16 cellular contexts compared by ENCODE assay signal in genomic region chr1:115257596-115257995, GRCh38.
DNase-seq lines count a peak whose midpoint lies in the region; ATAC-seq, FAIRE-seq and TF ChIP-seq lines count a peak whose summit lies in the region.
"Had no signal": no experiment of that assay in that cellular context is flagged by ENCODE, and none has a peak within 500 bp of the region (broad histone marks: within the 10 kb centered on the region; RNA-seq: fewer than 3 reads in every experiment).

No MANE protein-coding gene starts in this region.

- H3K27me3 ChIP-seq in GM23248 (replicated peaks; ENCODE audit: insufficient read depth), result no peaks in the 10 kb centered on the region
- no peaks in the 10 kb centered on the region for H3K27me3 ChIP-seq in keratinocyte (ENCODE audit: control insufficient read depth, extremely low read depth, insufficient read depth, low read length)

- H2AFZ ChIP-seq in GM23248 (no peak overlapping the region), keratinocyte (ENCODE audit: control insufficient read depth, low read length) (no peak overlapping the region)

- TF ChIP-seq CTCF in chondrocyte (IDR thresholded peaks at IDR 0.05) (no peak), keratinocyte (optimal IDR thresholded peaks at IDR 0.05 in 1 of 3, IDR thresholded peaks at IDR 0.05 in 1 of 3, conservative IDR thresholded peaks at IDR 0.05 in 1 of 3; ENCODE audit: extremely low read depth in 1 of 3, insufficient read depth in 2 of 3, low read length in 3 of 3) (no peak)

- H3K4me1 ChIP-seq in GM23248 (ENCODE audit: insufficient read depth) (peaks cover 17% of the 10 kb centered on the region), keratinocyte (ENCODE audit: control insufficient read depth, extremely low read depth, insufficient read depth, low read length) (no peaks in the 10 kb centered on the region)

- H3K27me3 Mint-ChIP-seq in chondrocyte (ENCODE audit: low read depth), result no peaks in the 10 kb centered on the region
- peaks cover 7 to 19% of the 10 kb centered on the region in 2 donors for H3K27me3 Mint-ChIP-seq in natural killer cell treated with Interleukin-12 subunit alpha and Interleukin-12 subunit beta and Interleukin-15 and Interleukin-18, amount 100 ng/mL, for 72 hours

- H3K9ac ChIP-seq in GM23248 (0 out of 2 replicates have a peak overlapping the region, but pooled peaks have one; percentile 7), keratinocyte (ENCODE audit: control insufficient read depth, extremely low read depth, insufficient read depth, low read length) (no peak overlapping the region)

- dilution Hi-C loops in keratinocyte (cut with MboI; ENCODE audit: extremely low pct_ligation_motif_present, low sequenced_read_pairs), result no loop called here

- H3K4me3 Mint-ChIP-seq in chondrocyte (ENCODE audit: unreplicated experiment), result no peak overlapping the region
- H3K4me3 Mint-ChIP-seq in natural killer cell treated with Interleukin-12 subunit alpha and Interleukin-12 subunit beta and Interleukin-15 and Interleukin-18, amount 100 ng/mL, for 72 hours, result no peak overlapping the region
- H3K4me3 Mint-ChIP-seq: B cell; CD4-positive, alpha-beta T cell had no signal

- H3K79me2 ChIP-seq in GM23248 (ENCODE audit: insufficient read depth) (no peaks in the 10 kb centered on the region; the same call in 1 of the 2 replicates), keratinocyte (ENCODE audit: control insufficient read depth, insufficient read depth, low read length) (no peaks in the 10 kb centered on the region)

- no peak overlapping the region for H3K4me3 ChIP-seq in GM23248
- no peak overlapping the region for H3K4me3 ChIP-seq in keratinocyte (ENCODE audit: control insufficient read depth in 2 of 3, extremely low read depth in 1 of 3, insufficient read depth in 2 of 3, low read depth in 1 of 3, low read length in 3 of 3)
- H3K4me3 ChIP-seq: K562 had no signal

- DNase-seq in GM23248, result no peak
- no peak for DNase-seq in chondrocyte (ENCODE audit: low spot score)
- no peak for DNase-seq in keratinocyte (ENCODE audit: low read depth, low spot score)
- DNase-seq in EL, result no peak
- no peak for DNase-seq in activated effector memory CD4-positive, alpha-beta T cell treated with Interleukin-2 at 50 U/mL for 16 hours
- DNase-seq in natural killer cell treated with Interleukin-12 subunit alpha and Interleukin-12 subunit beta and Interleukin-15 and Interleukin-18, amount 100 ng/mL, for 72 hours (ENCODE audit: low spot score), result no peak
- DNase-seq: C1 segment of cervical spinal cord; Calu3; CD4-positive, alpha-beta T cell; DMS 273 treated with DMSO at 0.1 percent for 48 hours; DMS79; GF-D8 had no signal

- peak overlapping the region; percentile 10 for H3K27ac Mint-ChIP-seq in chondrocyte (ENCODE audit: unreplicated experiment)
- no peak overlapping the region for H3K27ac Mint-ChIP-seq in natural killer cell treated with Interleukin-12 subunit alpha and Interleukin-12 subunit beta and Interleukin-15 and Interleukin-18, amount 100 ng/mL, for 72 hours
- H3K27ac Mint-ChIP-seq: B cell; CD4-positive, alpha-beta T cell had no signal

- H4K20me1 ChIP-seq in GM23248 (ENCODE audit: insufficient read depth) (no peaks in the 10 kb centered on the region), keratinocyte (ENCODE audit: control insufficient read depth, extremely low read depth, insufficient read depth, low read length) (no peaks in the 10 kb centered on the region)

- no peak for FAIRE-seq in keratinocyte (lab: Jason Lieb, UNC)
- FAIRE-seq: K562 had no signal

- peaks cover 6% of the 10 kb centered on the region for H3K36me3 Mint-ChIP-seq in chondrocyte (ENCODE audit: low read depth)
- H3K36me3 Mint-ChIP-seq in natural killer cell treated with Interleukin-12 subunit alpha and Interleukin-12 subunit beta and Interleukin-15 and Interleukin-18, amount 100 ng/mL, for 72 hours, result peaks cover 8% of the 10 kb centered on the region

- H3K27ac ChIP-seq in GM23248 (peak overlapping the region; percentile 65), keratinocyte (ENCODE audit: control insufficient read depth, insufficient read depth, low read length) (peak overlapping the region; percentile 10)
- H3K27ac ChIP-seq: HL-60 had no signal

- H3K36me3 ChIP-seq in GM23248 (ENCODE audit: low read depth), result no peaks in the 10 kb centered on the region
- no peaks in the 10 kb centered on the region for H3K36me3 ChIP-seq in keratinocyte (ENCODE audit: control insufficient read depth in 2 of 2, extremely low read depth in 1 of 2, insufficient read depth in 2 of 2, low read length in 2 of 2)

- H3F3A ChIP-seq in GM23248 (ENCODE audit: insufficient read depth), result peaks cover 34% of the 10 kb centered on the region

- in situ Hi-C loops in GM23248 (cut with MboI), result no loop called here

- H3K4me2 ChIP-seq in GM23248 (ENCODE audit: unreplicated experiment), result no peak overlapping the region
- H3K4me2 ChIP-seq in keratinocyte (ENCODE audit: control insufficient read depth, extremely low read depth, insufficient read depth, low read depth, low read length), result no peak overlapping the region

- H3K9me1 ChIP-seq in keratinocyte (ENCODE audit: control insufficient read depth, extremely low read depth, insufficient read depth, low read length), result no peaks in the 10 kb centered on the region

- peaks cover 15% of the 10 kb centered on the region for H3K9me3 Mint-ChIP-seq in chondrocyte (ENCODE audit: low read depth)
- H3K9me3 Mint-ChIP-seq in natural killer cell treated with Interleukin-12 subunit alpha and Interleukin-12 subunit beta and Interleukin-15 and Interleukin-18, amount 100 ng/mL, for 72 hours, result peaks cover 3% of the 10 kb centered on the region

- H3K9me3 ChIP-seq in GM23248 (ENCODE audit: low read depth) (no peaks in the 10 kb centered on the region), keratinocyte (ENCODE audit: control insufficient read depth, low read depth, low read length) (peaks cover 15% of the 10 kb centered on the region)

- no peak for ATAC-seq in natural killer cell treated with Interleukin-12 subunit alpha and Interleukin-12 subunit beta and Interleukin-15 and Interleukin-18, amount 100 ng/mL, for 72 hours
- no peak for ATAC-seq in HG03095 (IDR thresholded peaks at IDR 0.05; ENCODE audit: unreplicated experiment)
- ATAC-seq: K562 had no signal

- no peaks in the 10 kb centered on the region for H3K9me2 ChIP-seq in GM23248 (ENCODE audit: insufficient read depth)

- H3K4me1 Mint-ChIP-seq in chondrocyte (ENCODE audit: low read depth), result peaks cover 5% of the 10 kb centered on the region
- no peaks in the 10 kb centered on the region for H3K4me1 Mint-ChIP-seq in natural killer cell treated with Interleukin-12 subunit alpha and Interleukin-12 subunit beta and Interleukin-15 and Interleukin-18, amount 100 ng/mL, for 72 hours (ENCODE audit: low read depth in 2 of 2)
- H3K4me1 Mint-ChIP-seq: B cell had no signal
